2 cellular contexts compared by ENCODE assay signal in the genomic region with DNA sequence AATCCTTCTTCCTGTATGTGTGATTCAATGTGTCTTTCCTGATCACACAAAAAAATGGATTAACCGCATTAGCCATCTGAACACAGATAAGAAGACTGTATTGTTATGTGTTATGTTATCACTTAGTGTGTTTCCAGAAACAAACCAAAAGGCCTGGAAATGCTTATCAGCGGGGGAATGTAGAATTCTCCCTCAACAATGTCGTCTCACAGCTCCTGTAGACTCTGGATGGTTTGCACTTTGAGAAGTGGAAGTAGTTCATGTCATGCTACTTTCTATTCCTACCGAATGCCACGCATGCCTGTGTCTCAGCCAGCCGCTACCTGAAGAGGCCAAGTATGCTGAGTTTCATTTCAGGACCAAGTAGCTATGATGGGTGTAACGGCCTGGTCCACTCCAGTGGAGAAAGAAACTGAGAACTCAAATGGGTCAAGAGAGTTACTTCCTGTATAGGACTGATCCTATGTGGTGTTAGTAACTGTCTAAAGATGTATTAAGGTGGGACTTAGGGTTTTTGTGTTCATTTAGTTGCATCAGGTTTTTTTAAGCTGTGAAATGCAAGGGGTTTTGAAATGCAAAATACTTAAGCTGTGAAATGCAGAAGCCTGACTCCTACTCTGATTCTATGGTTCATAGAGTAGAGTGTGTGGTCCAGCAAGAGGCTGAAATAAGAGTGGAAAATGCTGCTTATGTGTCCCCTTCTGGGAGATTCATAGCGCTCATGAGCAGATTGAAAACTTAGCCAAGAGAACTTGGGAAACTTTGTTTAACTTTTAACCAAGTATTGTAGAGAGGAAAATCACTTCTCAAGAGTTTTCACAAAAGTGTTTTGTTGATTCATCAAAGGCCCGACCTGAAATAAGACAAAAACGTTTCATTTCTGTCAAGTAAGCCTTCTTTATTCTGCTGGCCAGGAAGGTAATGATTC.
TF ChIP-seq lines count a peak whose summit lies in the region.

No MANE protein-coding gene starts in this region.

TF ChIP-seq in liver, 16 proteins besides CTCF, POLR2A, EP300 and RAD21 (continued from another document):
- no peak for TF ChIP-seq FOXA2 (IDR thresholded peaks at IDR 0.05)
- no peak for TF ChIP-seq TAF1 (conservative IDR thresholded peaks at IDR 0.05)
- TF ChIP-seq, protein P1, sequence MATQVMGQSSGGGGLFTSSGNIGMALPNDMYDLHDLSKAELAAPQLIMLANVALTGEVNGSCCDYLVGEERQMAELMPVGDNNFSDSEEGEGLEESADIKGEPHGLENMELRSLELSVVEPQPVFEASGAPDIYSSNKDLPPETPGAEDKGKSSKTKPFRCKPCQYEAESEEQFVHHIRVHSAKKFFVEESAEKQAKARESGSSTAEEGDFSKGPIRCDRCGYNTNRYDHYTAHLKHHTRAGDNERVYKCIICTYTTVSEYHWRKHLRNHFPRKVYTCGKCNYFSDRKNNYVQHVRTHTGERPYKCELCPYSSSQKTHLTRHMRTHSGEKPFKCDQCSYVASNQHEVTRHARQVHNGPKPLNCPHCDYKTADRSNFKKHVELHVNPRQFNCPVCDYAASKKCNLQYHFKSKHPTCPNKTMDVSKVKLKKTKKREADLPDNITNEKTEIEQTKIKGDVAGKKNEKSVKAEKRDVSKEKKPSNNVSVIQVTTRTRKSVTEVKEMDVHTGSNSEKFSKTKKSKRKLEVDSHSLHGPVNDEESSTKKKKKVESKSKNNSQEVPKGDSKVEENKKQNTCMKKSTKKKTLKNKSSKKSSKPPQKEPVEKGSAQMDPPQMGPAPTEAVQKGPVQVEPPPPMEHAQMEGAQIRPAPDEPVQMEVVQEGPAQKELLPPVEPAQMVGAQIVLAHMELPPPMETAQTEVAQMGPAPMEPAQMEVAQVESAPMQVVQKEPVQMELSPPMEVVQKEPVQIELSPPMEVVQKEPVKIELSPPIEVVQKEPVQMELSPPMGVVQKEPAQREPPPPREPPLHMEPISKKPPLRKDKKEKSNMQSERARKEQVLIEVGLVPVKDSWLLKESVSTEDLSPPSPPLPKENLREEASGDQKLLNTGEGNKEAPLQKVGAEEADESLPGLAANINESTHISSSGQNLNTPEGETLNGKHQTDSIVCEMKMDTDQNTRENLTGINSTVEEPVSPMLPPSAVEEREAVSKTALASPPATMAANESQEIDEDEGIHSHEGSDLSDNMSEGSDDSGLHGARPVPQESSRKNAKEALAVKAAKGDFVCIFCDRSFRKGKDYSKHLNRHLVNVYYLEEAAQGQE (IDR thresholded peaks at IDR 0.05), result no peak
- TF ChIP-seq, protein P2, sequence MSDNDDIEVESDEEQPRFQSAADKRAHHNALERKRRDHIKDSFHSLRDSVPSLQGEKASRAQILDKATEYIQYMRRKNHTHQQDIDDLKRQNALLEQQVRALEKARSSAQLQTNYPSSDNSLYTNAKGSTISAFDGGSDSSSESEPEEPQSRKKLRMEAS (IDR thresholded peaks at IDR 0.05), result no peak
- no peak for TF ChIP-seq HNF4A (conservative IDR thresholded peaks at IDR 0.05)
- TF ChIP-seq, protein P3, sequence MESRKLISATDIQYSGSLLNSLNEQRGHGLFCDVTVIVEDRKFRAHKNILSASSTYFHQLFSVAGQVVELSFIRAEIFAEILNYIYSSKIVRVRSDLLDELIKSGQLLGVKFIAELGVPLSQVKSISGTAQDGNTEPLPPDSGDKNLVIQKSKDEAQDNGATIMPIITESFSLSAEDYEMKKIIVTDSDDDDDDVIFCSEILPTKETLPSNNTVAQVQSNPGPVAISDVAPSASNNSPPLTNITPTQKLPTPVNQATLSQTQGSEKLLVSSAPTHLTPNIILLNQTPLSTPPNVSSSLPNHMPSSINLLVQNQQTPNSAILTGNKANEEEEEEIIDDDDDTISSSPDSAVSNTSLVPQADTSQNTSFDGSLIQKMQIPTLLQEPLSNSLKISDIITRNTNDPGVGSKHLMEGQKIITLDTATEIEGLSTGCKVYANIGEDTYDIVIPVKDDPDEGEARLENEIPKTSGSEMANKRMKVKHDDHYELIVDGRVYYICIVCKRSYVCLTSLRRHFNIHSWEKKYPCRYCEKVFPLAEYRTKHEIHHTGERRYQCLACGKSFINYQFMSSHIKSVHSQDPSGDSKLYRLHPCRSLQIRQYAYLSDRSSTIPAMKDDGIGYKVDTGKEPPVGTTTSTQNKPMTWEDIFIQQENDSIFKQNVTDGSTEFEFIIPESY (IDR thresholded peaks at IDR 0.05), result no peak
- no peak for TF ChIP-seq HNF4G (IDR thresholded peaks at IDR 0.05)
- TF ChIP-seq JUND (IDR thresholded peaks at IDR 0.05), result no peak
- no peak for TF ChIP-seq YY1 (IDR thresholded peaks at IDR 0.05)
TF ChIP-seq in liver: peak in this region for 0.

TF ChIP-seq in HepG2, 621 proteins besides CTCF, POLR2A, EP300 and RAD21 (continued from another document):
- TF ChIP-seq, protein P4, sequence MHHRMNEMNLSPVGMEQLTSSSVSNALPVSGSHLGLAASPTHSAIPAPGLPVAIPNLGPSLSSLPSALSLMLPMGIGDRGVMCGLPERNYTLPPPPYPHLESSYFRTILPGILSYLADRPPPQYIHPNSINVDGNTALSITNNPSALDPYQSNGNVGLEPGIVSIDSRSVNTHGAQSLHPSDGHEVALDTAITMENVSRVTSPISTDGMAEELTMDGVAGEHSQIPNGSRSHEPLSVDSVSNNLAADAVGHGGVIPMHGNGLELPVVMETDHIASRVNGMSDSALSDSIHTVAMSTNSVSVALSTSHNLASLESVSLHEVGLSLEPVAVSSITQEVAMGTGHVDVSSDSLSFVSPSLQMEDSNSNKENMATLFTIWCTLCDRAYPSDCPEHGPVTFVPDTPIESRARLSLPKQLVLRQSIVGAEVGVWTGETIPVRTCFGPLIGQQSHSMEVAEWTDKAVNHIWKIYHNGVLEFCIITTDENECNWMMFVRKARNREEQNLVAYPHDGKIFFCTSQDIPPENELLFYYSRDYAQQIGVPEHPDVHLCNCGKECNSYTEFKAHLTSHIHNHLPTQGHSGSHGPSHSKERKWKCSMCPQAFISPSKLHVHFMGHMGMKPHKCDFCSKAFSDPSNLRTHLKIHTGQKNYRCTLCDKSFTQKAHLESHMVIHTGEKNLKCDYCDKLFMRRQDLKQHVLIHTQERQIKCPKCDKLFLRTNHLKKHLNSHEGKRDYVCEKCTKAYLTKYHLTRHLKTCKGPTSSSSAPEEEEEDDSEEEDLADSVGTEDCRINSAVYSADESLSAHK (CRISPR knock-in tag; IDR thresholded peaks at IDR 0.05; ENCODE audit: borderline replicate concordance), result no peak
- TF ChIP-seq SPEN (CRISPR knock-in tag; IDR thresholded peaks at IDR 0.05; ENCODE audit: low read depth) (no peak), HOXD1 (CRISPR knock-in tag; IDR thresholded peaks at IDR 0.05) (no peak)
